30 cellular contexts compared by ENCODE assay signal in genomic region chr17:75473246-75473645, GRCh38. TPM values are rescaled to one million over a fixed set of nuclear protein-coding genes. Genes with fewer than 3 reads are reported as not detected.
DNase-seq lines count a peak whose midpoint lies in the region; ATAC-seq and TF ChIP-seq lines count a peak whose summit lies in the region.
"Had no signal": no experiment of that assay in that cellular context is flagged by ENCODE, and none has a peak within 500 bp of the region (broad histone marks: within the 10 kb centered on the region; RNA-seq: fewer than 3 reads in every experiment).

No MANE protein-coding gene starts in this region.

- TF ChIP-seq CTCF in heart right ventricle (IDR thresholded peaks at IDR 0.05) (no peak), osteoblast (IDR thresholded peaks at IDR 0.05; ENCODE audit: extremely low read depth, low read depth, low read length) (no peak), lower leg skin (IDR thresholded peaks at IDR 0.05) (no peak)

- H3K27ac ChIP-seq in heart right ventricle (peak overlapping the region in 8 of 10 donors; percentile 30 to 90 (median 65)), osteoblast (ENCODE audit: low read depth, low read length) (no peak overlapping the region)
- H3K27ac ChIP-seq: pancreas, SJSA1, stomach, upper lobe of right lung had no signal

- 70 to 92% methylated on average over 2 of the region's 2 CpGs for WGBS in heart right ventricle, 2 donors
- WGBS in lower leg skin, 2 donors: 70 to 86% methylated on average over 2 of the region's 2 CpGs

- H4K20me1 ChIP-seq in osteoblast (ENCODE audit: insufficient read depth, low read length): peaks cover 21% of the 10 kb centered on the region

- DNase-seq in Right ventricle myocardium superior (peak; percentile 72), cardiac septum (ENCODE audit: low spot score) (no peak), heart right ventricle (no peak), osteoblast (ENCODE audit: insufficient read length, low spot score, missing footprints) (peak; percentile 35), KBM-7 (no peak), NCI-H748 treated with DMSO at 0.1 percent for 48 hours (lab: John Stamatoyannopoulos, UW) (no peak), lower leg skin (ENCODE audit: low spot score in 2 of 2) (no peak)
- DNase-seq: 8988T; activated CD4-positive, alpha-beta memory T cell treated with anti-CD3 and anti-CD28 coated beads, Interleukin-2, amount 10 ng/mL, durations not matched to agents 7 days and 5 days; activated CD4-positive, CD25-positive, alpha-beta regulatory T cell treated with anti-CD3 and anti-CD28 coated beads, Interleukin-2, amount 50 U/mL, for 72 hours; activated gamma-delta T cell; activated naive CD8-positive, alpha-beta T cell treated with anti-CD3 and anti-CD28 coated beads, Interleukin-2, amount 50 U/mL, for 24 hours; DMS53; effector memory CD8-positive, alpha-beta T cell; esophagus squamous epithelium; GF-D8; left colon; NCI-H2081; NCI-H345; NCI-H82; pancreas; stimulated activated CD8-positive, alpha-beta memory T cell treated with anti-CD3 and anti-CD28 coated beads, Interleukin-4, amount 100 ng/mL, for 48 hours; stomach; T-helper 1 cell; upper lobe of right lung had no signal

- H3K36me3 ChIP-seq in heart right ventricle: peaks cover 0 to 33% (median 0%) of the 10 kb centered on the region in 9 donors
- peaks cover 10% of the 10 kb centered on the region for H3K36me3 ChIP-seq in osteoblast (ENCODE audit: insufficient read depth, low read length)
- H3K36me3 ChIP-seq: pancreas had no signal

- peak; percentile 54 for ATAC-seq in Right ventricle myocardium superior (ENCODE audit: poor library complexity)
- peak in 3 of 8 donors; percentile 38 to 45 (median 44) for ATAC-seq in heart right ventricle
- no peak for ATAC-seq in HG03571 (IDR thresholded peaks at IDR 0.05; ENCODE audit: unreplicated experiment)
- ATAC-seq: activated naive CD8-positive, alpha-beta T cell treated with anti-CD3 and anti-CD28 coated beads, Interleukin-2, amount 50 U/mL, for 24 hours; effector memory CD8-positive, alpha-beta T cell; GM23338; left colon; natural killer cell treated with Interleukin-12 subunit alpha and Interleukin-12 subunit beta and Interleukin-15 and Interleukin-18, amount 100 ng/mL, for 72 hours; pancreas; upper lobe of right lung had no signal

- no peak overlapping the region for H2AFZ ChIP-seq in osteoblast (ENCODE audit: low read length)
- H2AFZ ChIP-seq: GM23338 had no signal

- TF ChIP-seq POLR2A in lower leg skin (IDR thresholded peaks at IDR 0.05): no peak

- H3K4me2 ChIP-seq in osteoblast (ENCODE audit: insufficient read depth, low read length): no peak overlapping the region
- H3K4me2 ChIP-seq: GM23338 had no signal

- intact Hi-C loops in Right ventricle myocardium superior (cut with DNase I): no loop called here
- intact Hi-C loops in cardiac septum (cut with DNase I): no loop called here
- intact Hi-C loops in heart right ventricle (cut with DNase I): loop anchor here in 1 of 10 donors (10.0 kb wide), 1 partner anchor 48 kb away; no protein-coding TSS in a partner anchor
- intact Hi-C loops in lower leg skin (cut with DNase I; ENCODE audit: low total_unique reads): no loop called here

- in situ Hi-C loops in KBM-7 (cut with MboI; ENCODE audit: low pct_unique_long_range_greater_than_20kb, low sequenced_read_pairs): no loop called here

- peaks cover 7% of the 10 kb centered on the region for H3K79me2 ChIP-seq in osteoblast (ENCODE audit: insufficient read depth, low read length)

- H3K4me3 ChIP-seq in heart right ventricle: no peak overlapping the region
- no peak overlapping the region for H3K4me3 ChIP-seq in osteoblast (ENCODE audit: insufficient read depth, low read length)
- no peak overlapping the region for H3K4me3 ChIP-seq in lower leg skin (ENCODE audit: low read depth, poor library complexity, severe bottlenecking)
- H3K4me3 ChIP-seq: esophagus squamous epithelium, GM23338, pancreas, SJSA1, stomach, upper lobe of right lung had no signal

- H3K27me3 ChIP-seq in heart right ventricle: no peaks in the 10 kb centered on the region
- no peaks in the 10 kb centered on the region for H3K27me3 ChIP-seq in osteoblast (ENCODE audit: insufficient read depth, low read length)
- H3K27me3 ChIP-seq: esophagus squamous epithelium, pancreas, SJSA1, stomach, upper lobe of right lung had no signal

- peaks cover 29 to 66% (median 43%) of the 10 kb centered on the region in 9 donors for H3K4me1 ChIP-seq in heart right ventricle
- peaks cover 4% of the 10 kb centered on the region for H3K4me1 ChIP-seq in osteoblast (ENCODE audit: insufficient read depth, low read length)
- H3K4me1 ChIP-seq: pancreas, SJSA1 had no signal

- H3K9me3 ChIP-seq in heart right ventricle (no peaks in the 10 kb centered on the region), osteoblast (ENCODE audit: low read depth, low read length) (no peaks in the 10 kb centered on the region)
- H3K9me3 ChIP-seq: esophagus squamous epithelium, pancreas, SJSA1, stomach, upper lobe of right lung had no signal

RNA-seq across cellular contexts. Expression of gene TMEM94, which starts 16.8 kb away (rescaled TPM):
- total RNA-seq in Right ventricle myocardium superior (38.0 TPM), cardiac septum (56.6 TPM), heart right ventricle (10 to 100 TPM; 29.0 to 66.7 (median 41.3) TPM), osteoblast (33.3 and 38.0 TPM in 2 replicates), lower leg skin (100 to 1,000 TPM in 1 of 4 donors, 10 to 100 TPM in 3; 39.3 to 103 (median 79.0) TPM)
- polyA plus RNA-seq in heart right ventricle: 10 to 100 TPM; 25.6 to 56.1 TPM

RNA-seq across cellular contexts. Expression of gene CASKIN2, which starts 42.1 kb away (rescaled TPM):
- total RNA-seq in Right ventricle myocardium superior (33.3 TPM), cardiac septum (48.2 TPM), heart right ventricle (10 to 100 TPM; 29.0 to 59.2 (median 37.2) TPM), osteoblast (8.7 and 10.3 TPM in 2 replicates), lower leg skin (10 to 100 TPM; 11.7 to 23.2 (median 17.8) TPM)
- 10 to 100 TPM; 17.6 to 31.2 TPM for polyA plus RNA-seq in heart right ventricle
- polyA plus RNA-seq: IgD-negative memory B cell had no signal

RNA-seq across cellular contexts. Expression of gene TSEN54, which starts 43.1 kb away (rescaled TPM):
- 5.6 TPM for total RNA-seq in Right ventricle myocardium superior
- total RNA-seq in cardiac septum: 7.7 TPM
- total RNA-seq in heart right ventricle: 1 to 10 TPM; 4.2 to 9.9 (median 6.1) TPM
- polyA plus RNA-seq in heart right ventricle: 10 to 100 TPM; 13.6 to 18.1 TPM
- total RNA-seq in osteoblast: 9.7 and 10.9 TPM in 2 replicates
- 10 to 100 TPM; 42.7 to 70.8 (median 50.8) TPM for total RNA-seq in lower leg skin

RNA-seq across cellular contexts. Expression of gene LLGL2, which starts 52.3 kb away (rescaled TPM):
- total RNA-seq in Right ventricle myocardium superior: 3.6 TPM
- total RNA-seq in cardiac septum: 4.7 TPM
- 1 to 10 TPM; 1.1 to 5.0 (median 2.6) TPM for total RNA-seq in heart right ventricle
- 10 to 100 TPM in 1 of 2 donors, 1 to 10 TPM in 1; 5.6 to 14.8 TPM for polyA plus RNA-seq in heart right ventricle
- total RNA-seq in osteoblast: 0.36 and 0.59 TPM in 2 replicates
- total RNA-seq in lower leg skin: 10 to 100 TPM; 57.3 to 96.0 (median 79.6) TPM

Comparison
In these comparisons a context has a peak if more than half of its experiments do, and no peak if none do; other contexts are left out.
1. DNase-seq: peak in Right ventricle myocardium superior (single experiment) and osteoblast (single experiment); none in cardiac septum (single experiment), heart right ventricle (0 of 2), KBM-7 (single experiment), NCI-H748 treated with DMSO at 0.1 percent for 48 hours (single experiment) and lower leg skin (0 of 2).